In genomic region chr11:65801153-65801987, GRCh38 we compare ENCODE assay signal across 27 cellular contexts. TPM values are rescaled to one million over a fixed set of nuclear protein-coding genes. Genes with fewer than 3 reads are reported as not detected.
"Had no signal": no experiment of that assay in that cellular context is flagged by ENCODE, and none has a peak within 500 bp of the region (broad histone marks: within the 10 kb centered on the region; RNA-seq: fewer than 3 reads in every experiment).

No MANE protein-coding gene starts in this region.

- H3K27me3 ChIP-seq: ovary had no signal

- DNase-seq: activated CD4-positive, alpha-beta T cell treated with anti-CD3 and anti-CD28 coated beads, Interleukin-2, amount 10 ng/mL, durations not matched to agents 7 days and 5 days; activated CD4-positive, CD25-positive, alpha-beta regulatory T cell treated with anti-CD3 and anti-CD28 coated beads, Interleukin-2, amount 50 U/mL, for 72 hours; activated CD8-positive, alpha-beta T cell treated with anti-CD3 and anti-CD28 coated beads for 36 hours; activated gamma-delta T cell; activated naive CD4-positive, alpha-beta T cell treated with anti-CD3 and anti-CD28 coated beads, Interleukin-2, amount 50 U/mL, for 16 hours; anterior cingulate cortex; effector CD4-positive, alpha-beta T cell; foreskin fibroblast; heart right ventricle; left colon; naive thymus-derived CD4-positive, alpha-beta T cell; ovary; stimulated activated CD4-positive, alpha-beta T cell treated with anti-CD3 and anti-CD28 coated beads, Interleukin-4, amount 100 ng/mL, for 24 hours; stimulated activated naive CD4-positive, alpha-beta T cell treated with Interleukin-2 at 50 U/mL for 16 hours; T-cell had no signal

- H3K9me3 Mint-ChIP-seq: activated CD4-positive, alpha-beta T cell treated with anti-CD3 and anti-CD28 coated beads, Interleukin-2, amount 10 ng/mL, durations not matched to agents 7 days and 5 days; activated CD8-positive, alpha-beta T cell treated with anti-CD3 and anti-CD28 coated beads for 36 hours; activated T-helper 1 cell treated with anti-CD3 and anti-CD28 coated beads, Interleukin-12 subunit alpha, Interleukin-12 subunit beta, Interleukin-2, Interleukin-4 antibody, amounts not matched to agents 30 ng/mL and 10 ng/mL and 1 ng/mL, durations not matched to agents 14 hours and 24 hours and 36 hours; brain; T-cell; T-helper 2 cell treated with Interferon-gamma antibody and Interleukin-4, amounts not matched to agents 5 μg/mL and 100 μg/mL, for 36 hours had no signal

- H3K36me3 ChIP-seq: heart right ventricle, ovary, right atrium auricular region, thoracic aorta, upper lobe of left lung had no signal

- H3K36me3 Mint-ChIP-seq: brain; naive thymus-derived CD4-positive, alpha-beta T cell; T-cell had no signal

- H3K4me3 ChIP-seq: heart right ventricle, lung, ovary, psoas muscle, right atrium auricular region, thoracic aorta, upper lobe of left lung had no signal

- H3K4me3 Mint-ChIP-seq: activated CD4-positive, alpha-beta T cell treated with anti-CD3 and anti-CD28 coated beads, Interleukin-2, amount 10 ng/mL, durations not matched to agents 7 days and 5 days; activated CD8-positive, alpha-beta T cell treated with anti-CD3 and anti-CD28 coated beads for 36 hours; activated T-helper 1 cell treated with anti-CD3 and anti-CD28 coated beads, Interleukin-12 subunit alpha, Interleukin-12 subunit beta, Interleukin-2, Interleukin-4 antibody, amounts not matched to agents 30 ng/mL and 10 ng/mL and 1 ng/mL, durations not matched to agents 14 hours and 24 hours and 36 hours; brain; naive thymus-derived CD4-positive, alpha-beta T cell; T-cell; T-helper 2 cell treated with Interferon-gamma antibody and Interleukin-4, amounts not matched to agents 5 μg/mL and 100 μg/mL, for 36 hours had no signal

- H3K9me3 ChIP-seq: heart right ventricle, ovary, psoas muscle, right atrium auricular region, thoracic aorta, upper lobe of left lung had no signal

- ATAC-seq: activated CD8-positive, alpha-beta T cell treated with anti-CD3 and anti-CD28 coated beads for 36 hours; left colon; naive thymus-derived CD4-positive, alpha-beta T cell; psoas muscle; T-cell had no signal

- H3K27ac ChIP-seq: heart right ventricle, ovary, psoas muscle, right atrium auricular region, thoracic aorta, upper lobe of left lung, VCaP had no signal

- H3K4me1 ChIP-seq: heart right ventricle, psoas muscle, right atrium auricular region, upper lobe of left lung had no signal

- H3K27ac Mint-ChIP-seq: activated CD4-positive, alpha-beta T cell treated with anti-CD3 and anti-CD28 coated beads, Interleukin-2, amount 10 ng/mL, durations not matched to agents 7 days and 5 days; activated CD8-positive, alpha-beta T cell treated with anti-CD3 and anti-CD28 coated beads for 36 hours; activated T-helper 1 cell treated with anti-CD3 and anti-CD28 coated beads, Interleukin-12 subunit alpha, Interleukin-12 subunit beta, Interleukin-2, Interleukin-4 antibody, amounts not matched to agents 30 ng/mL and 10 ng/mL and 1 ng/mL, durations not matched to agents 14 hours and 24 hours and 36 hours; brain; naive thymus-derived CD4-positive, alpha-beta T cell; T-cell; T-helper 2 cell treated with Interferon-gamma antibody and Interleukin-4, amounts not matched to agents 5 μg/mL and 100 μg/mL, for 36 hours had no signal

RNA-seq across cellular contexts. Expression of gene OVOL1, which starts 14.5 kb away (rescaled TPM):
- total RNA-seq: activated CD4-positive, alpha-beta T cell treated with anti-CD3 and anti-CD28 coated beads, Interleukin-2, amount 10 ng/mL, durations not matched to agents 7 days and 5 days; cardiac septum; fibroblast of lung; heart right ventricle; mesenteric fat pad; naive thymus-derived CD4-positive, alpha-beta T cell; psoas muscle; right atrium auricular region had no signal

RNA-seq across cellular contexts. Expression of gene SNX32, which starts 32.4 kb away (rescaled TPM):
- total RNA-seq: mesenteric fat pad, psoas muscle had no signal
